Comparison of ENCODE assay signal across 13 cellular contexts in genomic region chr17:27475070-27475673, GRCh38. TPM values are rescaled to one million over a fixed set of nuclear protein-coding genes. Genes with fewer than 3 reads are reported as not detected.
DNase-seq lines count a peak whose midpoint lies in the region; ATAC-seq and TF ChIP-seq lines count a peak whose summit lies in the region.
"Had no signal": no experiment of that assay in that cellular context is flagged by ENCODE, and none has a peak within 500 bp of the region (broad histone marks: within the 10 kb centered on the region; RNA-seq: fewer than 3 reads in every experiment).

No MANE protein-coding gene starts in this region.

- H3K9me3 ChIP-seq in upper lobe of right lung = no peaks in the 10 kb centered on the region
- no peaks in the 10 kb centered on the region for H3K9me3 ChIP-seq in psoas muscle
- H3K9me3 ChIP-seq: colonic mucosa had no signal

- ATAC-seq in upper lobe of right lung (no peak), GM19035 (IDR thresholded peaks at IDR 0.05; ENCODE audit: unreplicated experiment) (no peak), psoas muscle (no peak)
- ATAC-seq: HCT116, left lobe of liver had no signal

- no peak overlapping the region for H3K4me3 ChIP-seq in upper lobe of right lung
- H3K4me3 ChIP-seq in psoas muscle = no peak overlapping the region
- H3K4me3 ChIP-seq: colonic mucosa had no signal

- WGBS in psoas muscle, 3 donors = 86 to 88% (median 88%) methylated on average over 10 of the region's 10 CpGs

- DNase-seq in stimulated activated naive CD4-positive, alpha-beta T cell treated with Interleukin-2 at 50 U/mL for 16 hours (lab: John Stamatoyannopoulos, UW) = peak; percentile 60
- DNase-seq in stimulated activated naive CD4-positive, alpha-beta T cell (lab: John Stamatoyannopoulos, UW) = no peak
- peak; percentile 60 for DNase-seq in activated naive CD4-positive, alpha-beta T cell treated with anti-CD3 and anti-CD28 coated beads, Interleukin-2, amount 50 U/mL, for 16 hours
- DNase-seq in posterior vena cava (ENCODE audit: low spot score) = peak; percentile 38
- peak; percentile 28 for DNase-seq in upper lobe of right lung
- DNase-seq in NCI-H82 (lab: John Stamatoyannopoulos, UW) = no peak
- DNase-seq in psoas muscle = no peak
- DNase-seq: colonic mucosa, NCI-H748 treated with DMSO at 0.1 percent for 48 hours, occipital lobe had no signal

- intact Hi-C loops in posterior vena cava (cut with DNase I) (no loop called here), upper lobe of right lung (cut with DNase I) (no loop called here), psoas muscle (cut with DNase I) (no loop called here)

- no peaks in the 10 kb centered on the region for H3K27me3 ChIP-seq in upper lobe of right lung
- no peaks in the 10 kb centered on the region for H3K27me3 ChIP-seq in psoas muscle (ENCODE audit: insufficient read depth in 3 of 3, low read length in 2 of 3)
- H3K27me3 ChIP-seq: colonic mucosa had no signal

- H3K27ac ChIP-seq in upper lobe of right lung (peak overlapping the region; percentile 47), psoas muscle (no peak overlapping the region)
- H3K27ac ChIP-seq: colonic mucosa had no signal

- TF ChIP-seq CTCF in upper lobe of right lung (IDR thresholded peaks at IDR 0.05) (no peak), psoas muscle (IDR thresholded peaks at IDR 0.05) (no peak)

- H3K36me3 ChIP-seq in upper lobe of right lung (no peaks in the 10 kb centered on the region), psoas muscle (ENCODE audit: insufficient read depth in 1 of 2, low read depth in 1 of 2) (no peaks in the 10 kb centered on the region)
- H3K36me3 ChIP-seq: colonic mucosa had no signal

- H3K4me1 ChIP-seq in upper lobe of right lung = peaks cover 31% of the 10 kb centered on the region
- no peaks in the 10 kb centered on the region for H3K4me1 ChIP-seq in psoas muscle
- H3K4me1 ChIP-seq: colonic mucosa had no signal

RNA-seq across cellular contexts. Expression of gene KSR1, which starts 18.9 kb away (rescaled TPM):
- 10 to 100 TPM; 30.3 to 35.5 TPM for total RNA-seq in posterior vena cava
- total RNA-seq in upper lobe of right lung = 52.5 TPM
- total RNA-seq in psoas muscle = 10 to 100 TPM; 46.5 to 93.0 (median 70.7) TPM
- 10 to 100 TPM in 2 of 3 donors, 1 to 10 TPM in 1; 7.8 to 14.5 (median 12.9) TPM for polyA plus RNA-seq in psoas muscle

Comparison
In these comparisons a context has a peak if more than half of its experiments do, and no peak if none do; other contexts are left out.
1. DNase-seq: peak in stimulated activated naive CD4-positive, alpha-beta T cell treated with Interleukin-2 at 50 U/mL for 16 hours (single experiment), activated naive CD4-positive, alpha-beta T cell treated with anti-CD3 and anti-CD28 coated beads, Interleukin-2, amount 50 U/mL, for 16 hours (single experiment), posterior vena cava (single experiment) and upper lobe of right lung (single experiment); none in stimulated activated naive CD4-positive, alpha-beta T cell (0 of 6), NCI-H82 (single experiment) and psoas muscle (0 of 2).